20 cellular contexts compared by ENCODE assay signal in the genomic region with DNA sequence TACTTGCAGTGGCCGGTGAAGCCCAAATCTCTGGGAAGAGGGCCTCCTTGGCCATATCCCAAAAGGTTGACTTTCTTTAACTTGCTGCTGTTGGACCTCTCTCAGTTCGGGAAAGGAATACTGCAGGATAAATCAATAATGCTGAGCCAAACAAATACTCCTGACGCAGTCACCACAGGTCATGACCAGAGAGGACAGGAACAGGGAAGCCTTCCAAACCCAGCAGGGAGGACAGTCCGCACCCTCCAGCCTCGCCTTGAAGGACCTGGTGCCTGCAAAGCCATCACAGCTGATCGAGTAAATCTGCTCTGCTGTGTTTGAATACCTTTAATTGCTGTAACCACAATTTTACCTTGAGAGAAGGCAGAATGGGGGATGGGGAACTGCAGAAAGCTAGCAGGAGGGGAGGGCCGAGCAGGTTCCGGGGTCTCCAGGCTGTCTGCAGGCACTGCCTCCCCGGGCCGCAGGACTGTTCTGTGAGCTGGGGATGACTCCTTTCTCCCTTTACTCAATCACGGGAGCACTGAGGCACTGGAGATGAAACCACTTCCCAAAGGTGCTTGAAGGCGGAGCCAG. TPM values are rescaled to one million over a fixed set of nuclear protein-coding genes. Genes with fewer than 3 reads are reported as not detected.
DNase-seq lines count a peak whose midpoint lies in the region; ATAC-seq, FAIRE-seq and TF ChIP-seq lines count a peak whose summit lies in the region.
"Had no signal": no experiment of that assay in that cellular context is flagged by ENCODE, and none has a peak within 500 bp of the region (broad histone marks: within the 10 kb centered on the region; RNA-seq: fewer than 3 reads in every experiment).

No MANE protein-coding gene starts in this region.

- no peak for TF ChIP-seq POLR2A in K562 (conservative IDR thresholded peaks at IDR 0.05)

- H3K9me3 Mint-ChIP-seq in GM23338 = no peaks in the 10 kb centered on the region; the same call in 2 of the 3 replicates
- no peaks in the 10 kb centered on the region for H3K9me3 Mint-ChIP-seq in activated naive CD8-positive, alpha-beta T cell treated with anti-CD3 and anti-CD28 coated beads for 36 hours

- POLR2A ChIA-PET in K562 (lab: Yijun Ruan, JAX) = interaction anchor here (0.8 to 2.0 kb wide), 3 partner anchors 10 to 24 kb away, joined by 3 to 7 read pairs (median 5); a partner anchor contains a TSS

- no peaks in the 10 kb centered on the region for H3K9me2 ChIP-seq in GM23338 (ENCODE audit: insufficient read depth)
- H3K9me2 ChIP-seq: SK-N-SH had no signal

- FAIRE-seq in K562 (lab: Jason Lieb, UNC) (no peak), pancreas (lab: Jason Lieb, UNC) (no peak)

- H3K9me3 ChIP-seq in K562 (replicated peaks; ENCODE audit: control insufficient read depth, insufficient read depth, low read depth, low read length) = no peaks in the 10 kb centered on the region
- H3K9me3 ChIP-seq in pancreas = no peaks in the 10 kb centered on the region
- H3K9me3 ChIP-seq: HAP-1, SK-N-SH had no signal

- ATAC-seq in GM23338 (no peak; the same call in 2 of the 3 replicates), K562 (no peak), pancreas (peak in 3 of 4 donors; percentile 58 to 78 (median 63)), HG02678 (IDR thresholded peaks at IDR 0.05; ENCODE audit: unreplicated experiment) (no peak)

- intact Hi-C loops in K562 (cut with micrococcal nuclease) (no loop called here), pancreas (cut with DNase I) (no loop called here)

- H3K27ac Mint-ChIP-seq in GM23338 = no peak overlapping the region
- no peak overlapping the region for H3K27ac Mint-ChIP-seq in activated naive CD8-positive, alpha-beta T cell treated with anti-CD3 and anti-CD28 coated beads for 36 hours

- no peak overlapping the region for H3K4me2 ChIP-seq in GM23338
- H3K4me2 ChIP-seq in K562 (ENCODE audit: insufficient read depth, low read length) = no peak overlapping the region
- H3K4me2 ChIP-seq: SK-N-SH had no signal

- H2AFZ ChIP-seq in GM23338 = peak overlapping the region; percentile 84
- no peak overlapping the region for H2AFZ ChIP-seq in K562 (ENCODE audit: low read depth, low read length)

- no peaks in the 10 kb centered on the region for H3K36me3 Mint-ChIP-seq in GM23338 (ENCODE audit: low read depth)
- H3K36me3 Mint-ChIP-seq in activated naive CD8-positive, alpha-beta T cell treated with anti-CD3 and anti-CD28 coated beads for 36 hours = no peaks in the 10 kb centered on the region

- H3K4me1 ChIP-seq in GM23338 (ENCODE audit: insufficient read depth) (peaks cover 7% of the 10 kb centered on the region; the same call in 1 of the 2 replicates), K562 (replicated peaks in 1 of 2; ENCODE audit: control insufficient read depth in 2 of 2, insufficient read depth in 2 of 2, low read length in 2 of 2) (peaks cover 0 to 11% of the 10 kb centered on the region in 2 experiments; a peak in 4 of 5 replicates), pancreas (peaks cover 0 to 7% (median 0%) of the 10 kb centered on the region in 3 donors)
- H3K4me1 ChIP-seq: HAP-1 had no signal

- in situ Hi-C loops in K562 (cut with MboI) = no loop called here

- no peaks in the 10 kb centered on the region for H3K27me3 ChIP-seq in GM23338 (ENCODE audit: insufficient read depth)
- H3K27me3 ChIP-seq in K562 (ENCODE audit: control insufficient read depth in 2 of 2, insufficient read depth in 2 of 2, low read length in 2 of 2) = peaks cover 72 to 90% of the 10 kb centered on the region in 2 experiments
- H3K27me3 ChIP-seq in pancreas = no peaks in the 10 kb centered on the region

- TF ChIP-seq EP300 in K562 (IDR thresholded peaks at IDR 0.05; ENCODE audit: low read length) = no peak

- no peaks in the 10 kb centered on the region for H3K79me2 ChIP-seq in GM23338 (replicated peaks; ENCODE audit: insufficient read depth)
- no peaks in the 10 kb centered on the region for H3K79me2 ChIP-seq in K562 (ENCODE audit: control insufficient read depth, insufficient read depth, low read length)

- H3K36me3 ChIP-seq in GM23338 (ENCODE audit: insufficient read depth) (no peaks in the 10 kb centered on the region), K562 (ENCODE audit: control insufficient read depth, insufficient read depth, low read length) (no peaks in the 10 kb centered on the region), pancreas (no peaks in the 10 kb centered on the region)
- H3K36me3 ChIP-seq: HAP-1 had no signal

- H3K27me3 Mint-ChIP-seq in GM23338 (ENCODE audit: insufficient read depth, low read depth, poor library complexity) = no peaks in the 10 kb centered on the region
- H3K27me3 Mint-ChIP-seq in activated naive CD8-positive, alpha-beta T cell treated with anti-CD3 and anti-CD28 coated beads for 36 hours = peaks cover 14% of the 10 kb centered on the region

- WGBS in K562 (ENCODE audit: insufficient coverage, low coverage, missing lambda C conversion rate) = 5% methylated on average over 12 of the region's 12 CpGs
- WGBS in pancreas, 2 donors = 34 to 39% methylated on average over 12 of the region's 12 CpGs

- H4K20me1 ChIP-seq in GM23338 (replicated peaks; ENCODE audit: insufficient read depth) (no peaks in the 10 kb centered on the region), K562 (replicated peaks; ENCODE audit: control insufficient read depth, insufficient read depth, low read length) (no peaks in the 10 kb centered on the region; the same call in 1 of the 2 replicates)

- H3K9me1 ChIP-seq in K562 (ENCODE audit: control insufficient read depth, insufficient read depth, low read length) = no peaks in the 10 kb centered on the region

- peak in 2 of 3 experiments; percentile 12 to 18 for DNase-seq in NCI-H1417 (lab: John Stamatoyannopoulos, UW)
- no peak for DNase-seq in NCI-H1417 treated with DMSO at 0.1 percent for 48 hours (lab: John Stamatoyannopoulos, UW)
- no peak for DNase-seq in GM23338 (ENCODE audit: low spot score)
- DNase-seq in K562 (ENCODE audit: extremely low read depth in 1 of 4, low spot score in 3 of 4) = no peak
- no peak for DNase-seq in pancreas
- DNase-seq in NCI-H1694 treated with DMSO at 0.1 percent for 48 hours (lab: John Stamatoyannopoulos, UW) = no peak
- no peak for DNase-seq in activated naive CD8-positive, alpha-beta T cell treated with anti-CD3 and anti-CD28 coated beads for 36 hours
- DNase-seq: GDM1, KG1, NCI-H1436 treated with DMSO at 0.1 percent for 48 hours, NCI-H2029 treated with DMSO at 0.1 percent for 48 hours, NCI-H2171 treated with DMSO at 0.1 percent for 48 hours, NCI-H446 treated with DMSO at 0.1 percent for 48 hours, NCI-H774, RPMI8226, SHP77 treated with DMSO at 0.1 percent for 48 hours, SK-N-SH had no signal

- peaks cover 15% of the 10 kb centered on the region for H3K4me1 Mint-ChIP-seq in GM23338
- H3K4me1 Mint-ChIP-seq in activated naive CD8-positive, alpha-beta T cell treated with anti-CD3 and anti-CD28 coated beads for 36 hours = no peaks in the 10 kb centered on the region

- no peak overlapping the region for H3K27ac ChIP-seq in GM23338 (ENCODE audit: low read depth)
- no peak overlapping the region for H3K27ac ChIP-seq in K562 (ENCODE audit: extremely low read depth, low read depth, low read length)
- H3K27ac ChIP-seq in pancreas = no peak overlapping the region
- H3K27ac ChIP-seq: 22Rv1 had no signal

- H3K4me3 Mint-ChIP-seq in GM23338 = no peak overlapping the region
- no peak overlapping the region for H3K4me3 Mint-ChIP-seq in activated naive CD8-positive, alpha-beta T cell treated with anti-CD3 and anti-CD28 coated beads for 36 hours

- TF ChIP-seq CTCF in GM23338 (conservative IDR thresholded peaks at IDR 0.05; ENCODE audit: low read depth in 2 of 2) (no peak), K562 (IDR thresholded peaks at IDR 0.05 in 2 of 3, conservative IDR thresholded peaks at IDR 0.05 in 1 of 3; ENCODE audit: insufficient read depth in 2 of 3, low read depth in 1 of 3, low read length in 3 of 3) (no peak), pancreas (IDR thresholded peaks at IDR 0.05) (no peak)

- no peak for TF ChIP-seq RAD21 in K562 (CRISPR knock-in tag; conservative IDR thresholded peaks at IDR 0.05 in 1 of 2, IDR thresholded peaks at IDR 0.05 in 1 of 2)

- no peak overlapping the region for H3K4me3 ChIP-seq in GM23338
- H3K4me3 ChIP-seq in K562 = no peak overlapping the region
- H3K4me3 ChIP-seq in pancreas = no peak overlapping the region
- H3K4me3 ChIP-seq: HAP-1 had no signal

- no peaks in the 10 kb centered on the region for H3F3A ChIP-seq in GM23338 (replicated peaks; ENCODE audit: low read depth)

- H3K9ac ChIP-seq in K562 (ENCODE audit: insufficient read depth in 1 of 2, low read depth in 2 of 2, low read length in 2 of 2) = no peak overlapping the region
- H3K9ac ChIP-seq: SK-N-SH had no signal

- CTCF ChIA-PET in K562 (lab: Yijun Ruan, JAX; ENCODE audit: low intra/inter-chr PET ratio) = no interaction called here

- no TSS peak for BruUV-seq in K562 (replicated peaks; lab: Mats Ljungman, UMichigan)

TF ChIP-seq in GM23338, 12 proteins besides CTCF, POLR2A, EP300 and RAD21:
- no peak for TF ChIP-seq POLR2AphosphoS5 (IDR thresholded peaks at IDR 0.05; ENCODE audit: low read depth)

RNA-seq across cellular contexts. Expression of a gene that starts 20.8 kb away (rescaled TPM):
- total RNA-seq in GM23338 (2014; rRNA removed; shearing (Covaris generic)) = 106 and 131 TPM in 2 replicates
- polyA plus RNA-seq in GM23338 (2016; fragmentation: Nextera tagmentation; extraction: Ambion mirVana) = 70.3 and 71.5 TPM in 2 replicates
- 622 and 799 TPM in 2 replicates for total RNA-seq in K562 (2011; cell fraction: chromatin; rRNA removed; ENCODE audit: low replicate concordance)
- total RNA-seq in K562 (2011; cell fraction: nucleolus; rRNA removed) = 847 and 892 TPM in 2 replicates
- total RNA-seq in K562 (2011; cell fraction: nucleoplasm; rRNA removed) = 1,016 and 1,247 TPM in 2 replicates
- total RNA-seq in K562 (2014; rRNA removed) = 294 and 361 TPM in 2 replicates
- 236 and 238 TPM in 2 replicates for total RNA-seq in K562 (2014; rRNA removed; fragmentation: Illumina TruSeq; extraction: Trizol)
- total RNA-seq in K562 (2015; rRNA removed; fragmentation: Illumina TruSeq; extraction: Trizol) = 173 and 188 TPM in 2 replicates
- total RNA-seq in K562 (2021) = 254 and 296 TPM in 2 replicates
- 625 and 787 TPM in 2 replicates for polyA plus RNA-seq in K562 (2011; rRNA removed)
- polyA plus RNA-seq in K562 (2011; cell fraction: cytosol; rRNA removed) = 709 and 1,098 TPM in 2 replicates
- 446 and 453 TPM in 2 replicates for polyA plus RNA-seq in K562 (2011; cell fraction: nucleus; rRNA removed)
- polyA plus RNA-seq in K562 (2012) = 116 and 259 TPM in 2 replicates
- polyA plus RNA-seq in K562 (2014; fragmentation: Illumina TruSeq; extraction: Trizol) = 188 and 224 TPM in 2 replicates
- 10 to 100 TPM; 57.1 to 69.2 TPM for polyA plus RNA-seq in K562 (2014; fragmentation: Nextera tagmentation; extraction: Ambion mirVana)
- polyA plus RNA-seq in K562 (2014; rRNA removed) = 250 and 268 TPM in 2 replicates
- polyA minus RNA-seq in K562 (2011; rRNA and poly(A)+ RNA removed) = 551 and 619 TPM in 2 replicates
- 392 and 408 TPM in 2 replicates for polyA minus RNA-seq in K562 (2011; cell fraction: cytosol; rRNA and poly(A)+ RNA removed)
- polyA minus RNA-seq in K562 (2011; cell fraction: nucleus; rRNA and poly(A)+ RNA removed) = 329 and 473 TPM in 2 replicates
- 10 to 100 TPM; 24.9 to 59.2 (median 50.3) TPM for total RNA-seq in pancreas
- polyA plus RNA-seq in pancreas = 10 to 100 TPM; 13.0 to 23.8 TPM
- 10 to 100 TPM; 52.5 to 53.4 TPM for total RNA-seq in activated naive CD8-positive, alpha-beta T cell treated with anti-CD3 and anti-CD28 coated beads for 36 hours

Comparison
In these comparisons a context has a peak if more than half of its experiments do, and no peak if none do; other contexts are left out.
1. DNase-seq: peak in NCI-H1417 (2 of 3); none in NCI-H1417 treated with DMSO at 0.1 percent for 48 hours (single experiment), GM23338 (single experiment), K562 (0 of 4), pancreas (0 of 6), NCI-H1694 treated with DMSO at 0.1 percent for 48 hours (single experiment) and activated naive CD8-positive, alpha-beta T cell treated with anti-CD3 and anti-CD28 coated beads for 36 hours (single experiment).
2. ATAC-seq: peak in pancreas (3 of 4); none in GM23338 (single experiment), K562 (single experiment) and HG02678 (single experiment).